Comparison of ENCODE assay signal across 24 cellular contexts in genomic region chr3:69547457-69548014, GRCh38.
DNase-seq lines count a peak whose midpoint lies in the region; ATAC-seq and TF ChIP-seq lines count a peak whose summit lies in the region.
"Had no signal": no experiment of that assay in that cellular context is flagged by ENCODE, and none has a peak within 500 bp of the region (broad histone marks: within the 10 kb centered on the region; RNA-seq: fewer than 3 reads in every experiment).

No MANE protein-coding gene starts in this region.

- H3K9ac ChIP-seq in mammary epithelial cell (ENCODE audit: insufficient read depth, low read length) = no peak overlapping the region
- H3K9ac ChIP-seq: GM23248 had no signal

- intact Hi-C loops in MCF 10A (cut with micrococcal nuclease) (no loop called here), mammary epithelial cell (cut with micrococcal nuclease) (loop anchor here (10.0 kb wide), 1 partner anchor 243 kb away; no protein-coding TSS in a partner anchor)

- ATAC-seq in GM19395 (IDR thresholded peaks at IDR 0.05; ENCODE audit: unreplicated experiment) (no peak), GM18868 (IDR thresholded peaks at IDR 0.05; ENCODE audit: unreplicated experiment) (no peak)
- ATAC-seq: CD8-positive, alpha-beta T cell had no signal

- H3K36me3 ChIP-seq in mammary epithelial cell (ENCODE audit: insufficient read depth, low read length) = no peaks in the 10 kb centered on the region
- H3K36me3 ChIP-seq: Peyer's patch had no signal

- POLR2A ChIA-PET in MCF 10A (lab: Yijun Ruan, JAX) = interaction anchor here (0.8 to 1.7 kb wide), 4 partner anchors 10 to 183 kb away, joined by 3 to 7 read pairs (median 6); no protein-coding TSS in a partner anchor

- peaks cover 6% of the 10 kb centered on the region for H3K4me1 Mint-ChIP-seq in MCF 10A (ENCODE audit: insufficient read depth, unreplicated experiment)

- no peaks in the 10 kb centered on the region for H4K20me1 ChIP-seq in mammary epithelial cell (ENCODE audit: insufficient read depth, low read length)

- no peaks in the 10 kb centered on the region for H3K27me3 Mint-ChIP-seq in MCF 10A (ENCODE audit: insufficient read depth, unreplicated experiment)

- no peaks in the 10 kb centered on the region for H3K36me3 Mint-ChIP-seq in MCF 10A (ENCODE audit: insufficient read depth, unreplicated experiment)
- H3K36me3 Mint-ChIP-seq: CD8-positive, alpha-beta T cell had no signal

- H3K27me3 ChIP-seq in mammary epithelial cell (ENCODE audit: insufficient read depth, low read length) = no peaks in the 10 kb centered on the region

- CTCF ChIA-PET in MCF 10A (lab: Yijun Ruan, JAX) = interaction anchor here (0.6 to 1.1 kb wide), 4 partner anchors 22 to 118 kb away, joined by 3 to 4 read pairs (median 3); no protein-coding TSS in a partner anchor
- CTCF ChIA-PET in mammary epithelial cell (lab: Charles Lee; ENCODE audit: low non-redundant PET) = no interaction called here

- BruUV-seq in MCF 10A (replicated peaks; lab: Mats Ljungman, UMichigan) (no TSS peak), mammary epithelial cell (replicated peaks; lab: Mats Ljungman, UMichigan) (no TSS peak)

- no peak for TF ChIP-seq CTCF in MCF 10A (IDR thresholded peaks at IDR 0.05; ENCODE audit: unreplicated experiment)
- TF ChIP-seq CTCF in mammary epithelial cell (conservative IDR thresholded peaks at IDR 0.05 in 1 of 2, IDR thresholded peaks at IDR 0.05 in 1 of 2; ENCODE audit: extremely low read depth in 1 of 2, insufficient read depth in 1 of 2, low read depth in 1 of 2, low read length in 2 of 2) = no peak
- no peak for TF ChIP-seq CTCF in LNCaP clone FGC (IDR thresholded peaks at IDR 0.05; ENCODE audit: control insufficient read depth, extremely low read depth, insufficient read depth)

- H3K4me3 ChIP-seq in mammary epithelial cell (replicated peaks in 1 of 3; ENCODE audit: insufficient read depth in 1 of 3, low read depth in 2 of 3, low read length in 3 of 3) = no peak overlapping the region
- H3K4me3 ChIP-seq in LNCaP clone FGC (ENCODE audit: low read depth, low read length) = no peak overlapping the region
- H3K4me3 ChIP-seq: GM23248, Peyer's patch had no signal

- H3K27ac Mint-ChIP-seq in MCF 10A (ENCODE audit: low read depth, unreplicated experiment) = no peak overlapping the region
- H3K27ac Mint-ChIP-seq: CD8-positive, alpha-beta T cell; HFFc6 had no signal

- WGBS in mammary epithelial cell (ENCODE audit: low coverage, missing lambda C conversion rate) = 22% methylated on average over 6 of the region's 6 CpGs

- peaks cover 4% of the 10 kb centered on the region for H3K79me2 ChIP-seq in mammary epithelial cell (ENCODE audit: insufficient read depth, low read length)

- no peak overlapping the region for H3K4me3 Mint-ChIP-seq in MCF 10A (ENCODE audit: unreplicated experiment)
- H3K4me3 Mint-ChIP-seq: CD8-positive, alpha-beta T cell; HFFc6 had no signal

- H3K4me1 ChIP-seq in mammary epithelial cell (ENCODE audit: insufficient read depth, low read length) = peaks cover 7% of the 10 kb centered on the region

- H2AFZ ChIP-seq in mammary epithelial cell (ENCODE audit: low read depth, low read length) = no peak overlapping the region
- H2AFZ ChIP-seq: GM23248 had no signal

- H3K4me2 ChIP-seq in mammary epithelial cell (ENCODE audit: insufficient read depth, low read depth, low read length) = no peak overlapping the region

- H3K27ac ChIP-seq in mammary epithelial cell (ENCODE audit: insufficient read depth, low read depth, low read length) = no peak overlapping the region
- H3K27ac ChIP-seq: C4-2B, GM23248, Peyer's patch had no signal

- DNase-seq in MCF 10A (ENCODE audit: unreplicated experiment) = peak; percentile 71
- DNase-seq in mammary epithelial cell = no peak
- peak; percentile 26 for DNase-seq in LNCaP clone FGC (ENCODE audit: low read depth)
- peak; percentile 97 for DNase-seq in SK-MEL-5 (ENCODE audit: low read depth, low spot score)
- DNase-seq in superior temporal gyrus (ENCODE audit: extremely low spot score) = peak; percentile 52
- DNase-seq in GF-D8 (lab: John Stamatoyannopoulos, UW) = no peak
- DNase-seq: CD8-positive, alpha-beta T cell; DMS 273 treated with DMSO at 0.1 percent for 48 hours; DMS79; EL; GDM1; GM23248; H7; HFFc6; KG1; NCI-H1092; NCI-H2029; NCI-H2227 treated with DMSO at 0.1 percent for 48 hours; NCI-H526 treated with DMSO at 0.1 percent for 48 hours; Peyer's patch; T-helper 1 cell had no signal

- H3K9me3 Mint-ChIP-seq in MCF 10A (ENCODE audit: unreplicated experiment) = no peaks in the 10 kb centered on the region
- H3K9me3 Mint-ChIP-seq: CD8-positive, alpha-beta T cell; HFFc6 had no signal

- dilution Hi-C loops in mammary epithelial cell (cut with HindIII; ENCODE audit: low sequenced_read_pairs) = no loop called here

- no peaks in the 10 kb centered on the region for H3K9me3 ChIP-seq in mammary epithelial cell (replicated peaks; ENCODE audit: insufficient read depth, low read length)
- H3K9me3 ChIP-seq: Peyer's patch had no signal

- in situ Hi-C loops in mammary epithelial cell (cut with MboI; ENCODE audit: low sequenced_read_pairs in 2 of 2) (no loop called here), SK-MEL-5 (cut with HindIII; ENCODE audit: low pct_unique_long_range_greater_than_20kb, low sequenced_read_pairs) (no loop called here)

Comparison
In these comparisons a context has a peak if more than half of its experiments do, and no peak if none do; other contexts are left out.
1. DNase-seq: peak in MCF 10A (single experiment), LNCaP clone FGC (single experiment), SK-MEL-5 (single experiment) and superior temporal gyrus (single experiment); none in mammary epithelial cell (single experiment) and GF-D8 (single experiment).